Comparison of ENCODE assay signal across 1 cellular context in genomic region chr19:43984687-43985000, GRCh38.
TF ChIP-seq lines count a peak whose summit lies in the region.

No MANE protein-coding gene starts in this region.

TF ChIP-seq in HEK293, 187 proteins besides CTCF, POLR2A, EP300 and RAD21 (continued from another document):
- TF ChIP-seq ZNF214 (tag by site-specific recombination; IDR thresholded peaks at IDR 0.05; ENCODE audit: borderline replicate concordance): 0 out of 2 replicates have a peak, but pooled peaks have one; percentile 0
- TF ChIP-seq ZNF362 (tag by site-specific recombination; IDR thresholded peaks at IDR 0.05): no peak
- TF ChIP-seq ZNF624 (tag by site-specific recombination; IDR thresholded peaks at IDR 0.05): no peak
- TF ChIP-seq ZFP37 (tag by site-specific recombination; IDR thresholded peaks at IDR 0.05): no peak
- TF ChIP-seq GLIS1 (tag by site-specific recombination; IDR thresholded peaks at IDR 0.05): no peak
- TF ChIP-seq WT1 (tag by site-specific recombination; IDR thresholded peaks at IDR 0.05): no peak
- no peak for TF ChIP-seq ZSCAN5A (tag by site-specific recombination; IDR thresholded peaks at IDR 0.05)
- no peak for TF ChIP-seq ZNF140 (tag by site-specific recombination; IDR thresholded peaks at IDR 0.05)
- TF ChIP-seq ZNF777 (tag by site-specific recombination; IDR thresholded peaks at IDR 0.05; ENCODE audit: borderline replicate concordance): no peak
- no peak for TF ChIP-seq ZNF621 (tag by site-specific recombination; IDR thresholded peaks at IDR 0.05)
- TF ChIP-seq ZNF157 (tag by site-specific recombination; IDR thresholded peaks at IDR 0.05): no peak
- TF ChIP-seq ZNF555 (tag by site-specific recombination; conservative IDR thresholded peaks at IDR 0.05): no peak
- TF ChIP-seq ZFP3 (tag by site-specific recombination; IDR thresholded peaks at IDR 0.05; ENCODE audit: low read depth): no peak
- TF ChIP-seq PRDM1 (tag by site-specific recombination; IDR thresholded peaks at IDR 0.05): 0 out of 2 replicates have a peak, but pooled peaks have one; percentile 32
- TF ChIP-seq ZNF138 (tag by site-specific recombination; IDR thresholded peaks at IDR 0.05; ENCODE audit: borderline replicate concordance): no peak
- no peak for TF ChIP-seq BCL11A (tag by site-specific recombination; IDR thresholded peaks at IDR 0.05; ENCODE audit: low read depth)
- TF ChIP-seq ZNF184 (tag by site-specific recombination; IDR thresholded peaks at IDR 0.05): 0 out of 2 replicates have a peak, but pooled peaks have one; percentile 36
- TF ChIP-seq RBAK (tag by site-specific recombination; IDR thresholded peaks at IDR 0.05): no peak
- TF ChIP-seq ELK4 (IDR thresholded peaks at IDR 0.05; ENCODE audit: borderline replicate concordance, low read depth, low read length): no peak
- TF ChIP-seq ZNF112 (tag by site-specific recombination; IDR thresholded peaks at IDR 0.05): no peak
- TF ChIP-seq ZNF747 (tag by site-specific recombination; IDR thresholded peaks at IDR 0.05): no peak
- TF ChIP-seq ZSCAN16 (tag by site-specific recombination; IDR thresholded peaks at IDR 0.05): no peak
- peak; percentile 64 for TF ChIP-seq IKZF3 (tag by site-specific recombination; IDR thresholded peaks at IDR 0.05)
- TF ChIP-seq ZNF571 (tag by site-specific recombination; IDR thresholded peaks at IDR 0.05): no peak
- TF ChIP-seq ZNF473 (tag by site-specific recombination; IDR thresholded peaks at IDR 0.05): no peak
- TF ChIP-seq ZNF24 (tag by site-specific recombination; IDR thresholded peaks at IDR 0.05): no peak; the same call in 1 of the 2 replicates
- TF ChIP-seq REST (tag by site-specific recombination; IDR thresholded peaks at IDR 0.05): no peak
- TF ChIP-seq ZNF843 (tag by site-specific recombination; IDR thresholded peaks at IDR 0.05): no peak
- TF ChIP-seq ZNF600 (tag by site-specific recombination; IDR thresholded peaks at IDR 0.05): no peak
- no peak for TF ChIP-seq ZNF48 (tag by site-specific recombination; IDR thresholded peaks at IDR 0.05)
- no peak for TF ChIP-seq ZIC2 (tag by site-specific recombination; IDR thresholded peaks at IDR 0.05)
- TF ChIP-seq ZNF660 (tag by site-specific recombination; IDR thresholded peaks at IDR 0.05): no peak
- no peak for TF ChIP-seq TRIM28 (IDR thresholded peaks at IDR 0.05; ENCODE audit: borderline replicate concordance, low read length)
- TF ChIP-seq ZNF704 (tag by site-specific recombination; IDR thresholded peaks at IDR 0.05): no peak
- TF ChIP-seq ZNF830 (tag by site-specific recombination; IDR thresholded peaks at IDR 0.05; ENCODE audit: low read depth): no peak
- TF ChIP-seq ZBTB20 (tag by site-specific recombination; IDR thresholded peaks at IDR 0.05): peak; percentile 44; the same call in 1 of the 2 replicates
- TF ChIP-seq ZNF391 (tag by site-specific recombination; IDR thresholded peaks at IDR 0.05; ENCODE audit: borderline replicate concordance, low read depth): no peak
- TF ChIP-seq ZBTB21 (tag by site-specific recombination; IDR thresholded peaks at IDR 0.05): no peak; the same call in 1 of the 2 replicates
- no peak for TF ChIP-seq KLF7 (tag by site-specific recombination; IDR thresholded peaks at IDR 0.05; ENCODE audit: borderline replicate concordance)
- no peak for TF ChIP-seq ZNF785 (tag by site-specific recombination; IDR thresholded peaks at IDR 0.05)
- TF ChIP-seq KLF16 (tag by site-specific recombination; IDR thresholded peaks at IDR 0.05): no peak
- no peak for TF ChIP-seq KLF8 (tag by site-specific recombination; IDR thresholded peaks at IDR 0.05)
- TF ChIP-seq ZNF366 (tag by site-specific recombination; conservative IDR thresholded peaks at IDR 0.05): 0 out of 2 replicates have a peak, but pooled peaks have one; percentile 25
- TF ChIP-seq EGR2 (tag by site-specific recombination; IDR thresholded peaks at IDR 0.05; ENCODE audit: low read depth): peak; percentile 42
- no peak for TF ChIP-seq ZBTB10 (tag by site-specific recombination; IDR thresholded peaks at IDR 0.05)
- no peak for TF ChIP-seq SCRT2 (tag by site-specific recombination; IDR thresholded peaks at IDR 0.05)
- TF ChIP-seq ZBTB48 (tag by site-specific recombination; IDR thresholded peaks at IDR 0.05): no peak
- TF ChIP-seq ZNF677 (tag by site-specific recombination; IDR thresholded peaks at IDR 0.05): no peak
- TF ChIP-seq SP2 (tag by site-specific recombination; IDR thresholded peaks at IDR 0.05): no peak
- no peak for TF ChIP-seq ZNF239 (tag by site-specific recombination; IDR thresholded peaks at IDR 0.05)
- TF ChIP-seq ZNF341 (tag by site-specific recombination; IDR thresholded peaks at IDR 0.05; ENCODE audit: low read depth): no peak
- no peak for TF ChIP-seq SETDB1 (IDR thresholded peaks at IDR 0.05; ENCODE audit: insufficient read length, low read length)
- no peak for TF ChIP-seq ZNF791 (tag by site-specific recombination; IDR thresholded peaks at IDR 0.05)
- no peak for TF ChIP-seq ZNF148 (tag by site-specific recombination; IDR thresholded peaks at IDR 0.05; ENCODE audit: borderline replicate concordance)
- no peak for TF ChIP-seq REPIN1 (tag by site-specific recombination; IDR thresholded peaks at IDR 0.05; ENCODE audit: low read depth)
- TF ChIP-seq, protein P1, sequence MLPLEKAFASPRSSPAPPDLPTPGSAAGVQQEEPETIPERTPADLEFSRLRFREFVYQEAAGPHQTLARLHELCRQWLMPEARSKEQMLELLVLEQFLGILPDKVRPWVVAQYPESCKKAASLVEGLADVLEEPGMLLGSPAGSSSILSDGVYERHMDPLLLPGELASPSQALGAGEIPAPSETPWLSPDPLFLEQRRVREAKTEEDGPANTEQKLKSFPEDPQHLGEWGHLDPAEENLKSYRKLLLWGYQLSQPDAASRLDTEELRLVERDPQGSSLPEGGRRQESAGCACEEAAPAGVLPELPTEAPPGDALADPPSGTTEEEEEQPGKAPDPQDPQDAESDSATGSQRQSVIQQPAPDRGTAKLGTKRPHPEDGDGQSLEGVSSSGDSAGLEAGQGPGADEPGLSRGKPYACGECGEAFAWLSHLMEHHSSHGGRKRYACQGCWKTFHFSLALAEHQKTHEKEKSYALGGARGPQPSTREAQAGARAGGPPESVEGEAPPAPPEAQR (tag by site-specific recombination; IDR thresholded peaks at IDR 0.05): no peak
- TF ChIP-seq ZNF175 (tag by site-specific recombination; IDR thresholded peaks at IDR 0.05): no peak
TF ChIP-seq in HEK293: peak in this region for 8.
